1 cellular context compared by ENCODE assay signal in genomic region chr20:62501801-62502495, GRCh38.
TF ChIP-seq lines count a peak whose summit lies in the region.

No MANE protein-coding gene starts in this region.

TF ChIP-seq in HEK293, 187 proteins besides CTCF, POLR2A, EP300 and RAD21 (continued from another document):
- TF ChIP-seq PRDM2 (tag by site-specific recombination; IDR thresholded peaks at IDR 0.05; ENCODE audit: borderline replicate concordance) = no peak
TF ChIP-seq in HEK293: peak in this region for 33.
